8 cellular contexts compared by ENCODE assay signal in genomic region chr11:96342131-96342970, GRCh38. TPM values are rescaled to one million over a fixed set of nuclear protein-coding genes. Genes with fewer than 3 reads are reported as not detected.
DNase-seq lines count a peak whose midpoint lies in the region; ATAC-seq and TF ChIP-seq lines count a peak whose summit lies in the region.

No MANE protein-coding gene starts in this region.

- no peaks in the 10 kb centered on the region for H3K36me3 ChIP-seq in upper lobe of left lung

- no peak for TF ChIP-seq CTCF in CD4-positive, alpha-beta T cell (IDR thresholded peaks at IDR 0.05)
- no peak for TF ChIP-seq CTCF in upper lobe of left lung (IDR thresholded peaks at IDR 0.05)

- no peaks in the 10 kb centered on the region for H3K27me3 ChIP-seq in CD4-positive, alpha-beta T cell (ENCODE audit: control insufficient read depth, insufficient read depth, low read length)
- H3K27me3 ChIP-seq in upper lobe of left lung: no peaks in the 10 kb centered on the region

- H3K9me3 ChIP-seq in CD4-positive, alpha-beta T cell (ENCODE audit: control insufficient read depth, low read length): no peaks in the 10 kb centered on the region
- no peaks in the 10 kb centered on the region for H3K9me3 ChIP-seq in upper lobe of left lung

- POLR2A ChIA-PET in CD4-positive, alpha-beta T cell (lab: Charles Lee): interaction anchor here (0.7 to 7.6 kb wide), 66 partner anchors 10 to 1191 kb away, joined by 3 to 51 read pairs (median 4); partner anchors contain the start of genes CCDC82, CEP57, FAM76B and JRKL

- no peaks in the 10 kb centered on the region for H3K27me3 Mint-ChIP-seq in CD4-positive, alpha-beta T cell
- H3K27me3 Mint-ChIP-seq in central memory CD8-positive, alpha-beta T cell: no peaks in the 10 kb centered on the region
- no peaks in the 10 kb centered on the region for H3K27me3 Mint-ChIP-seq in memory B cell

- H3K4me3 Mint-ChIP-seq in CD4-positive, alpha-beta T cell: peak overlapping the region; percentile 97
- peak overlapping the region; percentile 91 for H3K4me3 Mint-ChIP-seq in central memory CD8-positive, alpha-beta T cell
- H3K4me3 Mint-ChIP-seq in memory B cell: peak overlapping the region; percentile 99

- CTCF ChIA-PET in CD4-positive, alpha-beta T cell (lab: Charles Lee): interaction anchor here (0.6 to 4.8 kb wide), 94 partner anchors 11 to 506 kb away, joined by 3 to 80 read pairs (median 5); partner anchors contain the start of genes CCDC82 and JRKL

- H3K4me1 Mint-ChIP-seq in CD4-positive, alpha-beta T cell (ENCODE audit: low read depth): peaks cover 40% of the 10 kb centered on the region
- peaks cover 61% of the 10 kb centered on the region for H3K4me1 Mint-ChIP-seq in central memory CD8-positive, alpha-beta T cell
- peaks cover 46% of the 10 kb centered on the region for H3K4me1 Mint-ChIP-seq in memory B cell

- TF ChIP-seq EP300 in upper lobe of left lung (IDR thresholded peaks at IDR 0.05): no peak

- no peak for TF ChIP-seq POLR2A in upper lobe of left lung (IDR thresholded peaks at IDR 0.05)

- DNase-seq in CD4-positive, alpha-beta T cell: no peak
- DNase-seq in NAMALWA (ENCODE audit: low spot score): peak; percentile 29
- DNase-seq in central memory CD8-positive, alpha-beta T cell (ENCODE audit: low spot score in 2 of 2): no peak
- DNase-seq in memory B cell (ENCODE audit: low spot score in 2 of 2): no peak
- no peak for DNase-seq in upper lobe of left lung
- DNase-seq in mesenteric fat pad (ENCODE audit: low spot score): no peak
- no peak for DNase-seq in NCI-H2029 (lab: John Stamatoyannopoulos, UW)

- H3K9me3 Mint-ChIP-seq in CD4-positive, alpha-beta T cell: no peaks in the 10 kb centered on the region
- H3K9me3 Mint-ChIP-seq in central memory CD8-positive, alpha-beta T cell: no peaks in the 10 kb centered on the region
- no peaks in the 10 kb centered on the region for H3K9me3 Mint-ChIP-seq in memory B cell

- peaks cover 39 to 48% (median 41%) of the 10 kb centered on the region in 4 donors for H3K4me1 ChIP-seq in upper lobe of left lung

- no peak for ATAC-seq in CD4-positive, alpha-beta T cell (ENCODE audit: poor library complexity)
- no peak for ATAC-seq in central memory CD8-positive, alpha-beta T cell (replicated peaks; ENCODE audit: extremely low read depth, poor library complexity, severe bottlenecking)
- no peak for ATAC-seq in memory B cell (ENCODE audit: low read depth)
- ATAC-seq in upper lobe of left lung (ENCODE audit: low FRiP score in 2 of 2): peak in 1 of 2 donors; percentile 20
- no peak for ATAC-seq in HG02852 (IDR thresholded peaks at IDR 0.05; ENCODE audit: unreplicated experiment)

- 1 to 2% methylated on average over 12 of the region's 12 CpGs for WGBS in upper lobe of left lung, 2 donors

- H3K27ac ChIP-seq in CD4-positive, alpha-beta T cell (ENCODE audit: low read depth, low read length): peak overlapping the region; percentile 86
- H3K27ac ChIP-seq in upper lobe of left lung: peak overlapping the region; percentile 81 to 85 (median 85)

- H3K4me3 ChIP-seq in upper lobe of left lung: peak overlapping the region; percentile 52 to 77 (median 68)

- peaks cover 51% of the 10 kb centered on the region for H3K36me3 Mint-ChIP-seq in CD4-positive, alpha-beta T cell (ENCODE audit: low read depth)
- H3K36me3 Mint-ChIP-seq in central memory CD8-positive, alpha-beta T cell (ENCODE audit: insufficient read depth): peaks cover 26% of the 10 kb centered on the region
- no peaks in the 10 kb centered on the region for H3K36me3 Mint-ChIP-seq in memory B cell

- intact Hi-C loops in CD4-positive, alpha-beta T cell (cut with DNase I, micrococcal nuclease): loop anchor here (1.0 to 5.0 kb wide), 11 partner anchors 35 to 505 kb away; partner anchors contain the start of genes CCDC82 (in 1 of the 2) and JRKL (in 1 of the 2)

- H3K27ac Mint-ChIP-seq in CD4-positive, alpha-beta T cell: peak overlapping the region; percentile 87
- H3K27ac Mint-ChIP-seq in central memory CD8-positive, alpha-beta T cell (ENCODE audit: low read depth): peak overlapping the region; percentile 85
- peak overlapping the region; percentile 91 for H3K27ac Mint-ChIP-seq in memory B cell

RNA-seq across cellular contexts. Expression of gene MAML2, which starts 0.6 kb away (rescaled TPM):
- total RNA-seq in CD4-positive, alpha-beta T cell: 10 to 100 TPM; 58.8 to 59.8 TPM
- total RNA-seq in upper lobe of left lung: 10 to 100 TPM; 19.5 to 36.6 (median 26.3) TPM
- 19.9 TPM for total RNA-seq in mesenteric fat pad

RNA-seq across cellular contexts. Expression of gene CCDC82, which starts 47.4 kb away (rescaled TPM):
- total RNA-seq in CD4-positive, alpha-beta T cell: 10 to 100 TPM; 23.7 to 24.4 TPM
- total RNA-seq in upper lobe of left lung (100 to 1,000 TPM in 1 of 6 donors, 10 to 100 TPM in 5; 21.0 to 116 (median 32.9) TPM), mesenteric fat pad (29.0 TPM)

RNA-seq across cellular contexts. Expression of gene JRKL, which starts 47.5 kb away (rescaled TPM):
- total RNA-seq in CD4-positive, alpha-beta T cell: 1 to 10 TPM; 3.0 to 3.5 TPM
- total RNA-seq in upper lobe of left lung: 10 to 100 TPM in 2 of 6 donors, 1 to 10 TPM in 4; 2.8 to 18.7 (median 7.8) TPM
- total RNA-seq in mesenteric fat pad: 7.5 TPM
